Comparison of ENCODE assay signal across 1 cellular context in genomic region chrX:2766921-2767320, GRCh38.
TF ChIP-seq lines count a peak whose summit lies in the region.

No MANE protein-coding gene starts in this region.

TF ChIP-seq in IMR-90, 13 proteins besides CTCF, POLR2A, EP300 and RAD21:
- no peak for TF ChIP-seq ELK1 (IDR thresholded peaks at IDR 0.05; ENCODE audit: borderline replicate concordance, low read depth, low read length)
- TF ChIP-seq MXI1 (IDR thresholded peaks at IDR 0.05; ENCODE audit: borderline replicate concordance, low read depth, low read length) = no peak
- TF ChIP-seq USF2 (IDR thresholded peaks at IDR 0.05; ENCODE audit: low read depth, low read length) = no peak
- TF ChIP-seq BHLHE40 (IDR thresholded peaks at IDR 0.05; ENCODE audit: low read depth, low read length) = no peak
- no peak for TF ChIP-seq CHD1 (IDR thresholded peaks at IDR 0.05; ENCODE audit: low read depth, low read length)
- no peak for TF ChIP-seq MAZ (IDR thresholded peaks at IDR 0.05; ENCODE audit: borderline replicate concordance, low read depth, low read length)
